Comparison of ENCODE assay signal across 8 cellular contexts in genomic region chr11:10307411-10308207, GRCh38. TPM values are rescaled to one million over a fixed set of nuclear protein-coding genes. Genes with fewer than 3 reads are reported as not detected.
A peak's percentile ranks its signal among the peaks of the same experiment; 100 is the strongest.
DNase-seq lines count a peak whose midpoint lies in the region; ATAC-seq, FAIRE-seq and TF ChIP-seq lines count a peak whose summit lies in the region.

No MANE protein-coding gene starts in this region.

- H3K9me3 ChIP-seq in kidney (ENCODE audit: control insufficient read depth in 1 of 2, low read length in 2 of 2): no peaks in the 10 kb centered on the region

- no peaks in the 10 kb centered on the region for H3K9me3 Mint-ChIP-seq in activated B cell treated with CpG ODN at 0.5 μM for 24 hours

- CTCF ChIA-PET in activated B cell treated with CpG ODN at 0.5 μM for 24 hours (lab: Charles Lee): interaction anchor here (0.6 to 8.8 kb wide), 26 partner anchors 9 to 773 kb away, joined by 3 to 105 read pairs (median 4); partner anchors contain the start of gene EIF4G2

- peak overlapping the region; percentile 97 for H3K4me3 Mint-ChIP-seq in activated B cell treated with CpG ODN at 0.5 μM for 24 hours

- H3K4me3 ChIP-seq in kidney (ENCODE audit: low read length in 2 of 2): peak overlapping the region; percentile 94

- ATAC-seq in HG02840 (IDR thresholded peaks at IDR 0.05; ENCODE audit: low FRiP score, unreplicated experiment) (peak; percentile 54), activated B cell treated with CpG ODN at 0.5 μM for 24 hours (ENCODE audit: low read depth) (peak; percentile 76)

- peaks cover 44% of the 10 kb centered on the region for H3K4me1 Mint-ChIP-seq in activated B cell treated with CpG ODN at 0.5 μM for 24 hours

- H3K9ac ChIP-seq in kidney (ENCODE audit: low read length in 2 of 2): peak overlapping the region; percentile 15 to 99

- H3K27me3 Mint-ChIP-seq in activated B cell treated with CpG ODN at 0.5 μM for 24 hours: peaks cover 8% of the 10 kb centered on the region

- peaks cover 6% of the 10 kb centered on the region for H3K36me3 Mint-ChIP-seq in activated B cell treated with CpG ODN at 0.5 μM for 24 hours (ENCODE audit: low read depth)

- peak; percentile 95 for TF ChIP-seq CTCF in activated B cell treated with CpG ODN at 0.5 μM for 24 hours (IDR thresholded peaks at IDR 0.05)
- peak; percentile 96 for TF ChIP-seq CTCF in kidney (IDR thresholded peaks at IDR 0.05; ENCODE audit: borderline replicate concordance, extremely low read depth, insufficient read depth)

- peak; percentile 49 for DNase-seq in NCI-H2171 treated with DMSO at 0.1 percent for 48 hours (lab: John Stamatoyannopoulos, UW)
- no peak for DNase-seq in NCI-H2171 (lab: John Stamatoyannopoulos, UW)
- peak; percentile 66 for DNase-seq in NCI-H2029 treated with DMSO at 0.1 percent for 48 hours (lab: John Stamatoyannopoulos, UW)
- DNase-seq in activated B cell treated with CpG ODN at 0.5 μM for 24 hours: peak; percentile 75
- peak in 56 of 61 donors; percentile 19 to 91 (median 67) for DNase-seq in caudate nucleus (lab: John Stamatoyannopoulos, UW)
- peak; percentile 95 for DNase-seq in kidney
- peak; percentile 66 to 84 for DNase-seq in stimulated activated CD4-positive, alpha-beta T cell treated with anti-CD3 and anti-CD28 coated beads, Interleukin-15, amount 100 ng/mL, for 1 hour (ENCODE audit: low read depth in 1 of 2, low spot score in 1 of 2)

- POLR2A ChIA-PET in activated B cell treated with CpG ODN at 0.5 μM for 24 hours (lab: Charles Lee): interaction anchor here (0.6 to 2.5 kb wide), 13 partner anchors 9 to 1286 kb away, joined by 3 to 25 read pairs (median 5); no protein-coding TSS in a partner anchor

- peak overlapping the region; percentile 40 for H3K27ac ChIP-seq in caudate nucleus (ENCODE audit: low read depth, low read length)
- peak overlapping the region; percentile 99 for H3K27ac ChIP-seq in kidney (ENCODE audit: low read depth in 2 of 2, low read length in 2 of 2)

- peaks cover 7 to 17% of the 10 kb centered on the region in 2 donors for H3K4me1 ChIP-seq in kidney (ENCODE audit: control insufficient read depth in 1 of 2, insufficient read depth in 1 of 2, low read depth in 1 of 2, low read length in 2 of 2)

- H3K36me3 ChIP-seq in kidney (ENCODE audit: control insufficient read depth in 1 of 2, insufficient read depth in 2 of 2, low read length in 2 of 2): no peaks in the 10 kb centered on the region

- intact Hi-C loops in activated B cell treated with CpG ODN at 0.5 μM for 24 hours (cut with micrococcal nuclease): loop anchor here (1.0 to 10.0 kb wide), 11 partner anchors 9 to 1537 kb away; partner anchors contain the start of genes USP47 and ZNF143
- intact Hi-C loops in kidney (cut with DNase I): loop anchor here (10.0 kb wide), 2 partner anchors 93 to 323 kb away; no protein-coding TSS in a partner anchor

- FAIRE-seq in kidney (lab: Jason Lieb, UNC): no peak

- peak overlapping the region; percentile 67 for H3K27ac Mint-ChIP-seq in activated B cell treated with CpG ODN at 0.5 μM for 24 hours

RNA-seq across cellular contexts. Expression of gene ADM, which starts 2.7 kb away (rescaled TPM):
- 1.2 and 1.3 TPM in 2 replicates for total RNA-seq in activated B cell treated with CpG ODN at 0.5 μM for 24 hours
- total RNA-seq in kidney: 14.4 TPM
- polyA plus RNA-seq in kidney (ENCODE audit: insufficient read depth, low read depth, low replicate concordance): 80.9 TPM

RNA-seq across cellular contexts. Expression of gene SBF2, which starts 13.6 kb away (rescaled TPM):
- 7.9 and 12.0 TPM in 2 replicates for total RNA-seq in activated B cell treated with CpG ODN at 0.5 μM for 24 hours
- 55.4 TPM for total RNA-seq in kidney
- 13.1 TPM for polyA plus RNA-seq in kidney (ENCODE audit: insufficient read depth, low read depth, low replicate concordance)
